8 cellular contexts compared by ENCODE assay signal in the genomic region with DNA sequence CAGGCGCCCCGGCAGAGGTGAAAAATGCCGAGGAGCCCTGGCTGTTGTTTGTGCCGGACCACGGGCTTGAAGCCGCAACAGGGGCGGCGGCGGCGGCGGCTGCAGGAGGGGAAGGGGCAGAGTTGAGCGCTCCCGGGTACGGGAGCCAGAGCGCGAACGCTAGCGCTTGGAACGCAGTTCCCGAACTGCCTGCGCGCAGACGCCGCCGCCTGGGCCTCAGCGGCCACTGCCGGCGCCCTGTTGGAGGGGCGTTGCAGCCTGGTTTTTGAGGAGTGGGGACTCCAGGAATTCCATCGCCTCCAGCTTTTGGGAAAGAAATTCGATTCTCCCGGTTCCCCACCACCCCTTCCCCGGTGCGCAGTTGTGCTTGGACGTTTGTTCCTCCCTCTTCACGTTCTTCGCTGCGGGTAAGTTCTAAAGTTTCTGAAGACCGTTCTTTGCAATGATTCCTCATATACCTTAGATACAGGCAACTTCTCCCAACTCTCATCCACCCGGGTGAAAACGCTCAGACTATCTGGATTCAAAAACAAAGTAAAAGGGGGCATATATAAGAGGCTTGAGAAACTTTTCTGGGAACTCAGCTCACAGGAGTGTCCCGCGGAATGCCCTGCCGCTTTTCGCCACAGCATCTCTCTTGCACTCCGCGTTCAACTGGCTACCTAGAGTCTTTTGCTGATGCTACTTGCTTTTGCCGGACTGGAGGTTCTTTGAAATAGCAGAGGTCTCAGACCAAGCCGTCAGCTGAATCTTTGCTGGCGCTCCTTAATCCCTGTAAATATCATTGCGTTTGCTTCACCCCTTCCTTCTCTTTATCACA. TPM values are rescaled to one million over a fixed set of nuclear protein-coding genes. Genes with fewer than 3 reads are reported as not detected.
DNase-seq lines count a peak whose midpoint lies in the region; ATAC-seq and TF ChIP-seq lines count a peak whose summit lies in the region.

No MANE protein-coding gene starts in this region.

- no peaks in the 10 kb centered on the region for H3K36me3 Mint-ChIP-seq in CD4-positive, alpha-beta T cell (ENCODE audit: low read depth)
- H3K36me3 Mint-ChIP-seq in stimulated activated effector memory CD8-positive, alpha-beta T cell treated with anti-CD3 and anti-CD28 coated beads, Interleukin-12 subunit alpha, Interleukin-12 subunit beta, amount 100 ng/mL, for 72 hours = no peaks in the 10 kb centered on the region

- intact Hi-C loops in CD4-positive, alpha-beta T cell (cut with DNase I, micrococcal nuclease) = no loop called here
- intact Hi-C loops in colonic mucosa (cut with DNase I) = loop anchor here (10.0 kb wide), 1 partner anchor 1289 kb away; no protein-coding TSS in a partner anchor
- intact Hi-C loops in left colon (cut with DNase I, micrococcal nuclease) = loop anchor here in 1 of 2 donors (10.0 kb wide), 1 partner anchor 1289 kb away; no protein-coding TSS in a partner anchor

- H3K9me3 Mint-ChIP-seq in CD4-positive, alpha-beta T cell = no peaks in the 10 kb centered on the region
- no peaks in the 10 kb centered on the region for H3K9me3 Mint-ChIP-seq in stimulated activated effector memory CD8-positive, alpha-beta T cell treated with anti-CD3 and anti-CD28 coated beads, Interleukin-12 subunit alpha, Interleukin-12 subunit beta, amount 100 ng/mL, for 72 hours

- ATAC-seq in CD4-positive, alpha-beta T cell (ENCODE audit: poor library complexity) = no peak
- ATAC-seq in GM21528 (IDR thresholded peaks at IDR 0.05; ENCODE audit: low FRiP score, unreplicated experiment) (peak; percentile 20), left colon (peak; percentile 45), HG03457 (IDR thresholded peaks at IDR 0.05; ENCODE audit: unreplicated experiment) (no peak)
- peak; percentile 36 for ATAC-seq in stimulated activated effector memory CD8-positive, alpha-beta T cell treated with anti-CD3 and anti-CD28 coated beads, Interleukin-12 subunit alpha, Interleukin-12 subunit beta, amount 100 ng/mL, for 72 hours

- no peaks in the 10 kb centered on the region for H3K9me3 ChIP-seq in CD4-positive, alpha-beta T cell (ENCODE audit: control insufficient read depth, low read length)
- no peaks in the 10 kb centered on the region for H3K9me3 ChIP-seq in colonic mucosa

- no peaks in the 10 kb centered on the region for H3K36me3 ChIP-seq in colonic mucosa

- no peak overlapping the region for H3K27ac ChIP-seq in CD4-positive, alpha-beta T cell (ENCODE audit: low read depth, low read length)
- peak overlapping the region; percentile 81 for H3K27ac ChIP-seq in RWPE1
- H3K27ac ChIP-seq in colonic mucosa = peak overlapping the region; percentile 73

- CTCF ChIA-PET in CD4-positive, alpha-beta T cell (lab: Charles Lee) = no interaction called here
- CTCF ChIA-PET in RWPE1 (lab: Yijun Ruan, JAX) = interaction anchor here (0.6 kb wide), 3 partner anchors 165 to 640 kb away, joined by 3 read pairs; no protein-coding TSS in a partner anchor

- POLR2A ChIA-PET in CD4-positive, alpha-beta T cell (lab: Charles Lee) = no interaction called here
- POLR2A ChIA-PET in RWPE1 (lab: Yijun Ruan, JAX; ENCODE audit: low non-redundant PET) = interaction anchor here (0.5 kb wide), 1 partner anchor 287 kb away, joined by 4 read pairs; no protein-coding TSS in a partner anchor

- peak overlapping the region; percentile 62 for H3K4me3 ChIP-seq in colonic mucosa

- H3K27ac Mint-ChIP-seq in CD4-positive, alpha-beta T cell = no peak overlapping the region
- no peak overlapping the region for H3K27ac Mint-ChIP-seq in stimulated activated effector memory CD8-positive, alpha-beta T cell treated with anti-CD3 and anti-CD28 coated beads, Interleukin-12 subunit alpha, Interleukin-12 subunit beta, amount 100 ng/mL, for 72 hours

- H3K27me3 ChIP-seq in CD4-positive, alpha-beta T cell (ENCODE audit: control insufficient read depth, insufficient read depth, low read length) = peaks cover 75% of the 10 kb centered on the region
- H3K27me3 ChIP-seq in colonic mucosa = peaks cover 14% of the 10 kb centered on the region

- H3K4me1 Mint-ChIP-seq in CD4-positive, alpha-beta T cell (ENCODE audit: low read depth) = peaks cover 25% of the 10 kb centered on the region
- H3K4me1 Mint-ChIP-seq in stimulated activated effector memory CD8-positive, alpha-beta T cell treated with anti-CD3 and anti-CD28 coated beads, Interleukin-12 subunit alpha, Interleukin-12 subunit beta, amount 100 ng/mL, for 72 hours = peaks cover 28% of the 10 kb centered on the region

- H3K4me3 Mint-ChIP-seq in CD4-positive, alpha-beta T cell = peak overlapping the region; percentile 85
- peak overlapping the region; percentile 73 for H3K4me3 Mint-ChIP-seq in stimulated activated effector memory CD8-positive, alpha-beta T cell treated with anti-CD3 and anti-CD28 coated beads, Interleukin-12 subunit alpha, Interleukin-12 subunit beta, amount 100 ng/mL, for 72 hours

- TF ChIP-seq CTCF in CD4-positive, alpha-beta T cell (IDR thresholded peaks at IDR 0.05) = no peak
- TF ChIP-seq CTCF in RWPE1 (conservative IDR thresholded peaks at IDR 0.05; ENCODE audit: low read depth) = peak; percentile 45
- TF ChIP-seq CTCF in colonic mucosa (IDR thresholded peaks at IDR 0.05) = no peak

- no peaks in the 10 kb centered on the region for H3K4me1 ChIP-seq in colonic mucosa

- peak overlapping the region; percentile 51 to 73 for H3K9ac ChIP-seq in colonic mucosa (ENCODE audit: low read depth in 2 of 2, low read length in 2 of 2)

- H3K27me3 Mint-ChIP-seq in CD4-positive, alpha-beta T cell = peaks cover 92% of the 10 kb centered on the region

- no peak for DNase-seq in CD4-positive, alpha-beta T cell
- peak; percentile 31 for DNase-seq in RWPE1 (ENCODE audit: low spot score)
- peak; percentile 23 for DNase-seq in colonic mucosa
- DNase-seq in left colon = peak; percentile 22 to 26
- peak in 1 of 2 donors; percentile 50 for DNase-seq in stimulated activated effector memory CD8-positive, alpha-beta T cell treated with anti-CD3 and anti-CD28 coated beads, Interleukin-12 subunit alpha, Interleukin-12 subunit beta, amount 100 ng/mL, for 72 hours (ENCODE audit: low spot score in 2 of 2)
- no peak for DNase-seq in pons (ENCODE audit: low spot score)

RNA-seq across cellular contexts. Expression of a gene that starts 1.0 kb away (rescaled TPM):
- total RNA-seq in CD4-positive, alpha-beta T cell = not detected
- 1 to 10 TPM; 1.5 to 4.3 TPM for total RNA-seq in colonic mucosa
- total RNA-seq in left colon = 1 to 10 TPM; 1.4 to 6.1 TPM

Comparison
In these comparisons a context has a peak if more than half of its experiments do, and no peak if none do; other contexts are left out.
1. ATAC-seq: peak in GM21528 (single experiment), left colon (single experiment) and stimulated activated effector memory CD8-positive, alpha-beta T cell treated with anti-CD3 and anti-CD28 coated beads, Interleukin-12 subunit alpha, Interleukin-12 subunit beta, amount 100 ng/mL, for 72 hours (single experiment); none in CD4-positive, alpha-beta T cell (single experiment) and HG03457 (single experiment).
2. DNase-seq: peak in RWPE1 (single experiment), colonic mucosa (single experiment) and left colon (2 of 2); none in CD4-positive, alpha-beta T cell (0 of 10) and pons (single experiment).